ENCODE assay signal across 12 cellular contexts in the genomic region with DNA sequence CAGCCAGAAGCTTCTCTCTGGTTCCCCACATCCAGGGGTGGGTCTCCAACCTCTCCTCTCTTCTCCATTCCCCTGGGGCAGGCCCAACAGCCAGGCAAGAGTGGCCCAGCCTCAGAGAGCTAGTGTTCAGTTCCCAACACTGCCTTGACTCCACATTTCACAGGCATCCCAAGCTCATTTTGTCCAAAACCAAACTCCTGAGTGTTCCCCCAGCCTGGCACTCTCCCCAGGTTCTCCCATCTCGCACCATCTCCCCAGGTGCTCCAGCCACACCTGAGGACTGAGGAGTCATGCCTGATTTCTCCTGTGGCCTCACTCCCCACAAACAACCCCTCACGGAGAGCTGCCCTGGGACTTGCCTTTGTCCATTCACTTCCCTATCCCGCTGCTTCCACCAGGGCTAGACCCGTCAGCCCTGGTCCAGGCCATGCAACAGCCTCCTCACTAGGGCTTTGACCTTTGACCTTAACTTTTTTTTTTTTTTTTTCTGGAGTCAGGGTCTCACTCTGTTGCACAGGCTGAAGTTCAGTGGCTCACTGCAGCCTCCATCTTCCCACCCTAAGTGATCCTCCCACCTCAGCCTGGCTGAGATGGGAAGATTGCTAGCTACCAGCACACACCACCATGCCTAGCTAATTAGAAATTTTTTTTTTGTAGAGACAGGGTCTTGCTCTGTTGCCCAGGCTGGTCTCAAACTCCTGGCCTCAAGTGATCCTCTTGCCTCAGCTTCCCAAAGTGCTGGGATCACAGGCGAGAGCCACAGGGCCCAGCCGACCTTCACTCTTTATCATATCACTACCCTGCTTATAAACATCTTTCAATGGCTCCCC. TPM values are rescaled to one million over a fixed set of nuclear protein-coding genes. Genes with fewer than 3 reads are reported as not detected.
A peak's percentile ranks its signal among the peaks of the same experiment; 100 is the strongest.
DNase-seq lines count a peak whose midpoint lies in the region; ATAC-seq, FAIRE-seq and TF ChIP-seq lines count a peak whose summit lies in the region.
"Had no signal": no experiment of that assay in that cellular context is flagged by ENCODE, and none has a peak within 500 bp of the region (broad histone marks: within the 10 kb centered on the region; RNA-seq: fewer than 3 reads in every experiment).

No MANE protein-coding gene starts in this region.

- peaks cover 12% of the 10 kb centered on the region for H3K4me1 ChIP-seq in psoas muscle

- no peak for TF ChIP-seq POLR2A in GM12892 (IDR thresholded peaks at IDR 0.05; ENCODE audit: low read depth, low read length)

- H3K4me3 ChIP-seq in psoas muscle = no peak overlapping the region

- no peaks in the 10 kb centered on the region for H3K36me3 ChIP-seq in psoas muscle (ENCODE audit: insufficient read depth in 1 of 2, low read depth in 1 of 2)

- H3K4me1 Mint-ChIP-seq in activated naive CD8-positive, alpha-beta T cell (ENCODE audit: low read depth) = peaks cover 73% of the 10 kb centered on the region
- peaks cover 68% of the 10 kb centered on the region for H3K4me1 Mint-ChIP-seq in neural crest cell

- H3K9me3 ChIP-seq in psoas muscle = no peaks in the 10 kb centered on the region

- peak overlapping the region; percentile 97 for H3K27ac Mint-ChIP-seq in activated naive CD8-positive, alpha-beta T cell
- peak overlapping the region; percentile 16 for H3K27ac Mint-ChIP-seq in neural crest cell (ENCODE audit: unreplicated experiment)

- H3K9me3 Mint-ChIP-seq in activated naive CD8-positive, alpha-beta T cell (ENCODE audit: low read depth) = no peaks in the 10 kb centered on the region
- no peaks in the 10 kb centered on the region for H3K9me3 Mint-ChIP-seq in neural crest cell
- H3K9me3 Mint-ChIP-seq: nephron had no signal

- DNase-seq in GM12892 (ENCODE audit: insufficient read length) (no peak), neural crest cell (ENCODE audit: low read depth, low spot score) (no peak), psoas muscle (no peak), NCI-H748 treated with DMSO at 0.1 percent for 48 hours (lab: John Stamatoyannopoulos, UW) (no peak)
- DNase-seq: NCI-H524 treated with DMSO at 0.1 percent for 48 hours had no signal

- H3K27me3 ChIP-seq in psoas muscle (ENCODE audit: insufficient read depth in 3 of 3, low read length in 2 of 3) = no peaks in the 10 kb centered on the region

- intact Hi-C loops in psoas muscle (cut with DNase I) = no loop called here

- TF ChIP-seq CTCF in neural crest cell (conservative IDR thresholded peaks at IDR 0.05) (no peak), psoas muscle (IDR thresholded peaks at IDR 0.05) (no peak)

- no peaks in the 10 kb centered on the region for H3K27me3 Mint-ChIP-seq in activated naive CD8-positive, alpha-beta T cell
- H3K27me3 Mint-ChIP-seq in neural crest cell (ENCODE audit: low read depth) = peaks cover 3% of the 10 kb centered on the region

- ATAC-seq in HG03354 (IDR thresholded peaks at IDR 0.05; ENCODE audit: poor library complexity, severe bottlenecking, unreplicated experiment) (peak; percentile 6), HG03280 (IDR thresholded peaks at IDR 0.05; ENCODE audit: unreplicated experiment) (no peak), psoas muscle (no peak), GM18868 (IDR thresholded peaks at IDR 0.05; ENCODE audit: unreplicated experiment) (no peak)

- peak; percentile 17 for FAIRE-seq in GM12892 (lab: Jason Lieb, UNC)
- FAIRE-seq: frontal cortex had no signal

- H3K4me3 Mint-ChIP-seq in activated naive CD8-positive, alpha-beta T cell = peak overlapping the region; percentile 83
- peak overlapping the region; percentile 65 for H3K4me3 Mint-ChIP-seq in neural crest cell

- 89 to 92% (median 92%) methylated on average over 6 of the region's 6 CpGs for WGBS in psoas muscle, 3 donors

- H3K36me3 Mint-ChIP-seq in activated naive CD8-positive, alpha-beta T cell = no peaks in the 10 kb centered on the region
- H3K36me3 Mint-ChIP-seq in neural crest cell (ENCODE audit: low read depth) = no peaks in the 10 kb centered on the region

- no peak overlapping the region for H3K27ac ChIP-seq in psoas muscle

RNA-seq across cellular contexts. Expression of a gene that starts 3.9 kb away (rescaled TPM):
- polyA plus RNA-seq in GM12892 (2012; ENCODE audit: missing spikeins) = 114 TPM
- total RNA-seq in neural crest cell (107 and 109 TPM in 2 replicates), psoas muscle (10 to 100 TPM; 15.5 to 23.8 (median 17.9) TPM)
- polyA plus RNA-seq in psoas muscle = 10 to 100 TPM; 12.2 to 29.6 (median 15.1) TPM

RNA-seq across cellular contexts. Expression of a gene that starts 29.3 kb away (rescaled TPM):
- polyA plus RNA-seq in GM12892 (2012; ENCODE audit: missing spikeins) = 0.15 TPM
- total RNA-seq in neural crest cell = not detected in 2 replicates
- not detected for total RNA-seq in psoas muscle
- polyA plus RNA-seq in psoas muscle = under 1 TPM in 1 of 3 donors, not detected in 2; 0.03 TPM
- total RNA-seq: frontal cortex, HT1080 had no signal

RNA-seq across cellular contexts. Expression of a gene that starts 34.7 kb away (rescaled TPM):
- polyA plus RNA-seq in GM12892 (2012; ENCODE audit: missing spikeins) = 0.45 TPM
- total RNA-seq in neural crest cell (not detected in 2 replicates), psoas muscle (under 1 TPM in 2 of 4 donors, not detected in 2; 0.36 to 0.66 TPM)
- polyA plus RNA-seq in psoas muscle = not detected
- total RNA-seq: frontal cortex had no signal

RNA-seq across cellular contexts. Expression of a gene that starts 48.4 kb away (rescaled TPM):
- polyA plus RNA-seq in GM12892 (2012; ENCODE audit: missing spikeins) = not detected
- total RNA-seq in neural crest cell (not detected in 2 replicates), psoas muscle (under 1 TPM in 1 of 4 donors, not detected in 3; 0.19 TPM)
- polyA plus RNA-seq in psoas muscle = under 1 TPM in 2 of 3 donors, not detected in 1; 0.03 to 0.04 TPM

RNA-seq across cellular contexts. Expression of a gene that starts 52.7 kb away (rescaled TPM):
- 1.6 TPM for polyA plus RNA-seq in GM12892 (2012; ENCODE audit: missing spikeins)
- total RNA-seq in neural crest cell (1.7 and 2.3 TPM in 2 replicates), psoas muscle (1 to 10 TPM in 1 of 4 donors, under 1 TPM in 1, not detected in 2; 0.11 to 2.4 TPM)
- polyA plus RNA-seq in psoas muscle = 1 to 10 TPM in 1 of 3 donors, under 1 TPM in 2; 0.14 to 3.0 (median 0.61) TPM
